In the genomic region with DNA sequence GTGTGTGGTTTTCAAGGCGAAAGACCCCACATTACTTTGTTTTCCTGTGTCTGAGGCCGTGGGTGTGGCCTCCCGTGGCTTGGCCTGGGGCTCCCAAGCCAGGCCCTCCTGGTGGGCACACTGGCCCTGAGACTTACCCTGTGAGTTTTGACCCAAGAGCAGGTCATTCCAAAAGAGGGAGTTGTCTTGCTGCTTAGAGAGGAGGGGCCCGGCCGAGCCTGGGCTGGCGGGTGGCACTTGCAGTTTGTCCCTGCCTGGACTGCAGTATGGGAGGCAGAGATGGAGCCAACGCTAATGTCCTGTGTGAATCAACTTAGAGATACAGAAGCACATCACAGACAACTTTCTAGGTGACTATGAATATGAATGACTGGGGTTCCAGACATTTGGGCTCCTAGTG, we compare ENCODE assay signal across 18 cellular contexts. TPM values are rescaled to one million over a fixed set of nuclear protein-coding genes. Genes with fewer than 3 reads are reported as not detected.
A peak's percentile ranks its signal among the peaks of the same experiment; 100 is the strongest.
DNase-seq lines count a peak whose midpoint lies in the region; ATAC-seq and TF ChIP-seq lines count a peak whose summit lies in the region.
"Had no signal": no experiment of that assay in that cellular context is flagged by ENCODE, and none has a peak within 500 bp of the region (broad histone marks: within the 10 kb centered on the region; RNA-seq: fewer than 3 reads in every experiment).

No MANE protein-coding gene starts in this region.

- H3K9me3 ChIP-seq in heart left ventricle (no peaks in the 10 kb centered on the region), spleen (no peaks in the 10 kb centered on the region), stomach (no peaks in the 10 kb centered on the region)
- H3K9me3 ChIP-seq: A549 had no signal

- H3K4me3 ChIP-seq in heart left ventricle, result no peak overlapping the region
- H3K4me3 ChIP-seq in spleen, result no peak overlapping the region
- H3K4me3 ChIP-seq in stomach, result no peak overlapping the region
- H3K4me3 ChIP-seq: A549; BLaER1 treated with 17β-estradiol and CSF1 and Interleukin-3, amounts not matched to agents 10 nM and 100 nM; GM12878; PC-9 had no signal

- intact Hi-C loops in left ventricle myocardium superior (cut with micrococcal nuclease) (no loop called here), heart left ventricle (cut with DNase I) (no loop called here), spleen (cut with DNase I; ENCODE audit: low total_unique reads) (no loop called here), stomach (cut with DNase I; ENCODE audit: low total_unique reads) (no loop called here)

- no peak for TF ChIP-seq POLR2A in heart left ventricle (IDR thresholded peaks at IDR 0.05)
- TF ChIP-seq POLR2A in spleen (IDR thresholded peaks at IDR 0.05), result no peak
- TF ChIP-seq POLR2A in stomach (IDR thresholded peaks at IDR 0.05), result no peak

- no peak for TF ChIP-seq EP300 in stomach (IDR thresholded peaks at IDR 0.05)

- TF ChIP-seq CTCF in heart left ventricle (IDR thresholded peaks at IDR 0.05) (no peak), mesothelial cell of epicardium (IDR thresholded peaks at IDR 0.05; ENCODE audit: unreplicated experiment) (no peak), spleen (IDR thresholded peaks at IDR 0.05 in 8 of 11, conservative IDR thresholded peaks at IDR 0.05 in 3 of 11) (no peak), stomach (IDR thresholded peaks at IDR 0.05) (no peak)

- 74 to 88% (median 80%) methylated on average over 7 of the region's 7 CpGs for WGBS in heart left ventricle, 4 donors
- WGBS in spleen, 5 donors, result 69 to 91% (median 81%) methylated on average over 7 of the region's 7 CpGs
- WGBS in stomach, 5 donors, result 34 to 70% (median 40%) methylated on average over 6 to 7 of the region's 7 CpGs

- H3K27ac ChIP-seq in heart left ventricle (no peak overlapping the region), spleen (no peak overlapping the region), stomach (peak overlapping the region in 2 of 5 donors; percentile 27 to 46)
- H3K27ac ChIP-seq: A549; BLaER1 treated with 17β-estradiol and CSF1 and Interleukin-3, amounts not matched to agents 10 nM and 100 nM; PC-9 had no signal

- H3K4me3 Mint-ChIP-seq in mesothelial cell of epicardium, result no peak overlapping the region

- H3K4me1 Mint-ChIP-seq in mesothelial cell of epicardium, result peaks cover 11% of the 10 kb centered on the region

- H3K4me1 ChIP-seq in heart left ventricle, result peaks cover 0 to 9% (median 2%) of the 10 kb centered on the region in 12 donors
- no peaks in the 10 kb centered on the region for H3K4me1 ChIP-seq in spleen
- H3K4me1 ChIP-seq in stomach, result peaks cover 5 to 16% (median 11%) of the 10 kb centered on the region in 4 donors
- H3K4me1 ChIP-seq: A549; BLaER1 treated with 17β-estradiol and CSF1 and Interleukin-3, amounts not matched to agents 10 nM and 100 nM had no signal

- peaks cover 14% of the 10 kb centered on the region for H3K27me3 Mint-ChIP-seq in mesothelial cell of epicardium (ENCODE audit: low read depth)

- H3K27ac Mint-ChIP-seq in mesothelial cell of epicardium, result peak overlapping the region; percentile 80

- H3K36me3 ChIP-seq in heart left ventricle (no peaks in the 10 kb centered on the region), spleen (no peaks in the 10 kb centered on the region), stomach (no peaks in the 10 kb centered on the region)
- H3K36me3 ChIP-seq: BLaER1 treated with 17β-estradiol and CSF1 and Interleukin-3, amounts not matched to agents 10 nM and 100 nM had no signal

- no peaks in the 10 kb centered on the region for H3K9me3 Mint-ChIP-seq in mesothelial cell of epicardium

- no peaks in the 10 kb centered on the region for H3K36me3 Mint-ChIP-seq in mesothelial cell of epicardium

- H3K27me3 ChIP-seq in heart left ventricle (no peaks in the 10 kb centered on the region), spleen (replicated peaks in 1 of 7) (no peaks in the 10 kb centered on the region), stomach (peaks cover 0 to 11% (median 0%) of the 10 kb centered on the region in 3 donors)
- H3K27me3 ChIP-seq: BLaER1 treated with 17β-estradiol and CSF1 and Interleukin-3, amounts not matched to agents 10 nM and 100 nM had no signal

- ATAC-seq in left ventricle myocardium superior (peak; percentile 53), heart left ventricle (no peak), HG03439 (IDR thresholded peaks at IDR 0.05; ENCODE audit: unreplicated experiment) (no peak)
- ATAC-seq: GM12878 had no signal

- DNase-seq in left ventricle myocardium superior, result no peak
- DNase-seq in heart left ventricle, result no peak
- DNase-seq in mesothelial cell of epicardium (ENCODE audit: low spot score in 2 of 2, unreplicated experiment in 2 of 2), result no peak
- peak; percentile 41 for DNase-seq in spleen
- DNase-seq in iPS-NIHi11 (ENCODE audit: low spot score), result no peak
- DNase-seq in stomach, result no peak
- DNase-seq: DND-41, HCEC 1CT, KG1, NCI-H1436 treated with DMSO at 0.1 percent for 48 hours, NCI-H2029 treated with DMSO at 0.1 percent for 48 hours, NCI-H510A treated with DMSO at 0.1 percent for 48 hours, NCI-H82, PC-9 had no signal

RNA-seq across cellular contexts. Expression of a gene that starts 22.7 kb away (rescaled TPM):
- total RNA-seq in left ventricle myocardium superior (1.5 TPM), heart left ventricle (1 to 10 TPM in 4 of 9 donors, under 1 TPM in 5; 0.44 to 4.0 (median 0.94) TPM), mesothelial cell of epicardium (13.4 to 15.5 TPM (median 15.4 TPM) in 3 replicates), spleen (10 to 100 TPM in 6 of 7 donors, 1 to 10 TPM in 1; 9.6 to 27.9 (median 15.2) TPM), stomach (10 to 100 TPM in 2 of 5 donors, 1 to 10 TPM in 3; 2.3 to 57.1 (median 8.1) TPM)
- polyA plus RNA-seq in heart left ventricle (1 to 10 TPM; 1.2 to 1.4 TPM), spleen (10 to 100 TPM in 2 of 3 donors, 1 to 10 TPM in 1; 5.1 to 12.7 (median 11.3) TPM), stomach (1 to 10 TPM; 2.5 to 10.0 (median 3.1) TPM)

RNA-seq across cellular contexts. Expression of a gene that starts 24.5 kb away (rescaled TPM):
- not detected for total RNA-seq in left ventricle myocardium superior
- total RNA-seq in heart left ventricle, result under 1 TPM in 1 of 9 donors, not detected in 8; 0.29 TPM
- polyA plus RNA-seq in heart left ventricle, result under 1 TPM in 1 of 2 donors, not detected in 1; 0.19 TPM
- 0.52 to 1.1 TPM (median 0.84 TPM) in 3 replicates for total RNA-seq in mesothelial cell of epicardium
- total RNA-seq in spleen, result under 1 TPM in 5 of 7 donors, not detected in 2; 0.17 to 0.73 (median 0.47) TPM
- under 1 TPM; 0.16 to 0.36 (median 0.22) TPM for polyA plus RNA-seq in spleen
- 1 to 10 TPM in 2 of 5 donors, not detected in 3; 2.2 to 3.3 TPM for total RNA-seq in stomach
- under 1 TPM in 1 of 3 donors, not detected in 2; 0.03 TPM for polyA plus RNA-seq in stomach
- total RNA-seq: PC-9 had no signal

RNA-seq across cellular contexts. Expression of a gene that starts 24.5 kb away (rescaled TPM):
- total RNA-seq in left ventricle myocardium superior (not detected), heart left ventricle (under 1 TPM in 1 of 9 donors, not detected in 8; 0.27 TPM), mesothelial cell of epicardium (0.20 to 0.55 TPM (median 0.36 TPM) in 3 replicates), spleen (under 1 TPM in 4 of 7 donors, not detected in 3; 0.46 to 0.98 (median 0.75) TPM), stomach (10 to 100 TPM in 1 of 5 donors, under 1 TPM in 1, not detected in 3; 0.73 to 33.0 TPM)
- polyA plus RNA-seq in heart left ventricle (under 1 TPM; 0.15 to 0.42 TPM), spleen (1 to 10 TPM in 1 of 3 donors, under 1 TPM in 2; 0.48 to 2.3 (median 0.56) TPM), stomach (1 to 10 TPM in 1 of 3 donors, under 1 TPM in 1, not detected in 1; 0.37 to 1.2 TPM)
- total RNA-seq: PC-9 had no signal

RNA-seq across cellular contexts. Expression of a gene that starts 53.3 kb away (rescaled TPM):
- total RNA-seq in left ventricle myocardium superior (1.2 TPM), heart left ventricle (1 to 10 TPM in 6 of 9 donors, under 1 TPM in 3; 0.16 to 2.0 (median 1.3) TPM), mesothelial cell of epicardium (2.9 to 3.5 TPM (median 3.3 TPM) in 3 replicates), spleen (10 to 100 TPM in 5 of 7 donors, 1 to 10 TPM in 2; 8.1 to 26.8 (median 13.5) TPM), stomach (1 to 10 TPM in 2 of 5 donors, under 1 TPM in 2, not detected in 1; 0.89 to 5.3 (median 2.6) TPM)
- polyA plus RNA-seq in heart left ventricle (1 to 10 TPM in 1 of 2 donors, under 1 TPM in 1; 0.29 to 1.0 TPM), spleen (10 to 100 TPM in 2 of 3 donors, 1 to 10 TPM in 1; 6.0 to 34.1 (median 33.6) TPM), stomach (under 1 TPM; 0.19 to 0.43 (median 0.31) TPM)

RNA-seq across cellular contexts. Expression of a gene that starts 54.8 kb away (rescaled TPM):
- total RNA-seq in left ventricle myocardium superior (14.5 TPM), heart left ventricle (10 to 100 TPM in 8 of 9 donors, 1 to 10 TPM in 1; 9.6 to 30.3 (median 18.0) TPM), mesothelial cell of epicardium (28.2 to 28.7 TPM (median 28.3 TPM) in 3 replicates), spleen (100 to 1,000 TPM in 6 of 7 donors, 10 to 100 TPM in 1; 97.3 to 304 (median 145) TPM), stomach (100 to 1,000 TPM in 1 of 5 donors, 10 to 100 TPM in 3, 1 to 10 TPM in 1; 6.1 to 101 (median 25.9) TPM)
- polyA plus RNA-seq in heart left ventricle (10 to 100 TPM; 13.1 to 26.6 TPM), spleen (100 to 1,000 TPM in 2 of 3 donors, 10 to 100 TPM in 1; 45.6 to 193 (median 149) TPM), stomach (10 to 100 TPM; 12.8 to 19.2 (median 15.7) TPM)
